ENCODE assay signal across 11 cellular contexts in genomic region chr7:112112822-112113255, GRCh38.
DNase-seq lines count a peak whose midpoint lies in the region; ATAC-seq and TF ChIP-seq lines count a peak whose summit lies in the region.
"Had no signal": no experiment of that assay in that cellular context is flagged by ENCODE, and none has a peak within 500 bp of the region (broad histone marks: within the 10 kb centered on the region; RNA-seq: fewer than 3 reads in every experiment).

No MANE protein-coding gene starts in this region.

- H3K4me1 ChIP-seq in heart right ventricle: peaks cover 0 to 55% (median 33%) of the 10 kb centered on the region in 9 donors

- intact Hi-C loops in heart right ventricle (cut with DNase I): no loop called here

- peak in 7 of 8 donors; percentile 31 to 76 (median 63) for ATAC-seq in heart right ventricle
- ATAC-seq: activated T-cell treated with anti-CD3 and anti-CD28 coated beads, Interleukin-2, amount 50 U/mL, for 4 hours had no signal

- TF ChIP-seq CTCF in astrocyte of the spinal cord (IDR thresholded peaks at IDR 0.05; ENCODE audit: low read depth, low read length) (no peak), heart right ventricle (IDR thresholded peaks at IDR 0.05) (no peak)

- no peaks in the 10 kb centered on the region for H3K36me3 ChIP-seq in heart right ventricle

- H3K4me3 ChIP-seq in astrocyte of the spinal cord (ENCODE audit: low read depth, low read length) (no peak overlapping the region), heart right ventricle (peak overlapping the region in 2 of 10 donors; percentile 1 to 3)

- in situ Hi-C loops in astrocyte of the spinal cord (cut with HindIII; ENCODE audit: low sequenced_read_pairs): no loop called here

- WGBS in heart right ventricle, 2 donors: 21 to 45% methylated on average over 5 of the region's 5 CpGs

- no peaks in the 10 kb centered on the region for H3K27me3 ChIP-seq in heart right ventricle

- H3K9me3 ChIP-seq in heart right ventricle: no peaks in the 10 kb centered on the region

- H3K27ac ChIP-seq in heart right ventricle: peak overlapping the region in 7 of 10 donors; percentile 27 to 85 (median 62)

- DNase-seq in ELR (ENCODE audit: low read depth) (peak; percentile 72), astrocyte of the spinal cord (ENCODE audit: low read depth, low spot score) (peak; percentile 54), heart right ventricle (no peak), renal cortical epithelial cell (ENCODE audit: low read depth) (peak; percentile 64), NCI-H446 treated with DMSO at 0.1 percent for 48 hours (lab: John Stamatoyannopoulos, UW) (no peak), KG1 (lab: John Stamatoyannopoulos, UW) (no peak), cerebellar nuclear complex (lab: John Stamatoyannopoulos, UW) (no peak), NCI-H128 (lab: John Stamatoyannopoulos, UW; ENCODE audit: unreplicated experiment) (no peak)
- DNase-seq: activated T-cell treated with anti-CD3 and anti-CD28 coated beads, Interleukin-2, amount 50 U/mL, for 4 hours; glutamatergic neuron; NCI-H1436 had no signal

Comparison
In these comparisons a context has a peak if more than half of its experiments do, and no peak if none do; other contexts are left out.
1. DNase-seq: peak in ELR (single experiment), astrocyte of the spinal cord (single experiment) and renal cortical epithelial cell (single experiment); none in heart right ventricle (0 of 2), NCI-H446 treated with DMSO at 0.1 percent for 48 hours (single experiment), KG1 (single experiment), cerebellar nuclear complex (0 of 2) and NCI-H128 (single experiment).